Comparison of ENCODE assay signal across 22 cellular contexts in genomic region chr14:72350215-72350614, GRCh38.
"Had no signal": no experiment of that assay in that cellular context is flagged by ENCODE, and none has a peak within 500 bp of the region (broad histone marks: within the 10 kb centered on the region; RNA-seq: fewer than 3 reads in every experiment).

No MANE protein-coding gene starts in this region.

- H2AFZ ChIP-seq: parathyroid adenoma had no signal

- H3K4me3 Mint-ChIP-seq: natural killer cell, neural crest cell had no signal

- H3K4me1 Mint-ChIP-seq: natural killer cell, neural crest cell had no signal

- H3K4me1 ChIP-seq: gastrocnemius medialis, lower lobe of right lung, parathyroid adenoma, right lobe of liver, stomach, testis, tibial artery, upper lobe of left lung had no signal

- DNase-seq: dorsolateral prefrontal cortex; effector CD4-positive, alpha-beta T cell; gastrocnemius medialis; head of caudate nucleus; left ventricle myocardium superior; lower lobe of right lung; natural killer cell; right lobe of liver; small intestine; stimulated activated CD4-positive, alpha-beta T cell treated with anti-CD3 and anti-CD28 coated beads, Interleukin-15, amount 100 ng/mL, for 24 hours; stimulated activated CD4-positive, alpha-beta T cell treated with anti-CD3 and anti-CD28 coated beads, Interleukin-2, amount 100 ng/mL, for 48 hours; stimulated activated naive CD4-positive, alpha-beta T cell treated with Interleukin-2 at 50 U/mL for 16 hours; stomach; testis; tibial artery; upper lobe of left lung had no signal

- H3K27ac ChIP-seq: dorsolateral prefrontal cortex, gastrocnemius medialis, lower lobe of right lung, neutrophil, parathyroid adenoma, right lobe of liver, stomach, testis, tibial artery, upper lobe of left lung had no signal

- ATAC-seq: gastrocnemius medialis, left ventricle myocardium superior, lower lobe of right lung, natural killer cell, right lobe of liver had no signal

- H3K9me3 Mint-ChIP-seq: natural killer cell, neural crest cell had no signal

- H3K9me3 ChIP-seq: gastrocnemius medialis, lower lobe of right lung, neutrophil, right lobe of liver, stomach, testis, tibial artery, upper lobe of left lung had no signal

- H3K79me2 ChIP-seq: parathyroid adenoma had no signal

- FAIRE-seq: colon, keratinocyte, small intestine had no signal

- H3K36me3 Mint-ChIP-seq: natural killer cell had no signal

- H3K27me3 Mint-ChIP-seq: progenitor cell of endocrine pancreas had no signal

- H3K9ac ChIP-seq: parathyroid adenoma had no signal

- H3K36me3 ChIP-seq: gastrocnemius medialis, lower lobe of right lung, neutrophil, right lobe of liver, stomach, tibial artery, upper lobe of left lung had no signal

- H3K4me3 ChIP-seq: dorsolateral prefrontal cortex, gastrocnemius medialis, lower lobe of right lung, right lobe of liver, stomach, testis, tibial artery, upper lobe of left lung had no signal

- H3K27me3 ChIP-seq: dorsolateral prefrontal cortex, gastrocnemius medialis, neutrophil, right lobe of liver, stomach, testis, tibial artery, upper lobe of left lung had no signal

- H3K27ac Mint-ChIP-seq: natural killer cell, progenitor cell of endocrine pancreas had no signal
